In genomic region chr9:112166176-112167140, GRCh38 we compare ENCODE assay signal across 10 cellular contexts. TPM values are rescaled to one million over a fixed set of nuclear protein-coding genes. Genes with fewer than 3 reads are reported as not detected.
DNase-seq lines count a peak whose midpoint lies in the region; ATAC-seq, FAIRE-seq and TF ChIP-seq lines count a peak whose summit lies in the region.
"Had no signal": no experiment of that assay in that cellular context is flagged by ENCODE, and none has a peak within 500 bp of the region (broad histone marks: within the 10 kb centered on the region; RNA-seq: fewer than 3 reads in every experiment).

No MANE protein-coding gene starts in this region.

- no peak for DNase-seq in activated naive CD4-positive, alpha-beta T cell treated with anti-CD3 and anti-CD28 coated beads, Interleukin-2, amount 10 ng/mL, durations not matched to agents 7 days and 5 days
- DNase-seq in activated naive CD4-positive, alpha-beta T cell treated with anti-CD3 and anti-CD28 coated beads for 36 hours, result no peak
- DNase-seq in bronchial epithelial cell (ENCODE audit: low read depth) (peak; percentile 84), kidney glomerular epithelial cell (lab: John Stamatoyannopoulos, UW) (peak; percentile 68), CD1c-positive myeloid dendritic cell (ENCODE audit: extremely low spot score) (no peak), SK-N-DZ (ENCODE audit: low spot score) (no peak)

- no peaks in the 10 kb centered on the region for H3K27me3 ChIP-seq in bronchial epithelial cell (ENCODE audit: control insufficient read depth, insufficient read depth, low read length)
- H3K27me3 ChIP-seq: BLaER1 had no signal

- FAIRE-seq in bronchial epithelial cell (lab: Jason Lieb, UNC), result no peak

- ATAC-seq in GM21360 (IDR thresholded peaks at IDR 0.05; ENCODE audit: unreplicated experiment) (no peak), HG03439 (IDR thresholded peaks at IDR 0.05; ENCODE audit: unreplicated experiment) (no peak)

- no peaks in the 10 kb centered on the region for H3K27me3 Mint-ChIP-seq in activated naive CD4-positive, alpha-beta T cell treated with anti-CD3 and anti-CD28 coated beads, Interleukin-2, amount 10 ng/mL, durations not matched to agents 7 days and 5 days
- no peaks in the 10 kb centered on the region for H3K27me3 Mint-ChIP-seq in activated naive CD4-positive, alpha-beta T cell treated with anti-CD3 and anti-CD28 coated beads for 36 hours (ENCODE audit: low read depth)

- peaks cover 15% of the 10 kb centered on the region for H3K36me3 Mint-ChIP-seq in activated naive CD4-positive, alpha-beta T cell treated with anti-CD3 and anti-CD28 coated beads, Interleukin-2, amount 10 ng/mL, durations not matched to agents 7 days and 5 days
- no peaks in the 10 kb centered on the region for H3K36me3 Mint-ChIP-seq in activated naive CD4-positive, alpha-beta T cell treated with anti-CD3 and anti-CD28 coated beads for 36 hours (ENCODE audit: low read depth)
- H3K36me3 Mint-ChIP-seq: mesothelial cell of epicardium had no signal

- no peaks in the 10 kb centered on the region for H3K9me3 Mint-ChIP-seq in activated naive CD4-positive, alpha-beta T cell treated with anti-CD3 and anti-CD28 coated beads, Interleukin-2, amount 10 ng/mL, durations not matched to agents 7 days and 5 days
- no peaks in the 10 kb centered on the region for H3K9me3 Mint-ChIP-seq in activated naive CD4-positive, alpha-beta T cell treated with anti-CD3 and anti-CD28 coated beads for 36 hours
- H3K9me3 Mint-ChIP-seq: mesothelial cell of epicardium had no signal

- H3K4me1 Mint-ChIP-seq in activated naive CD4-positive, alpha-beta T cell treated with anti-CD3 and anti-CD28 coated beads, Interleukin-2, amount 10 ng/mL, durations not matched to agents 7 days and 5 days, result peaks cover 52% of the 10 kb centered on the region
- H3K4me1 Mint-ChIP-seq in activated naive CD4-positive, alpha-beta T cell treated with anti-CD3 and anti-CD28 coated beads for 36 hours (ENCODE audit: low read depth), result peaks cover 22% of the 10 kb centered on the region

- peak overlapping the region; percentile 33 for H3K27ac Mint-ChIP-seq in activated naive CD4-positive, alpha-beta T cell treated with anti-CD3 and anti-CD28 coated beads, Interleukin-2, amount 10 ng/mL, durations not matched to agents 7 days and 5 days
- no peak overlapping the region for H3K27ac Mint-ChIP-seq in activated naive CD4-positive, alpha-beta T cell treated with anti-CD3 and anti-CD28 coated beads for 36 hours
- H3K27ac Mint-ChIP-seq: mesothelial cell of epicardium had no signal

- TF ChIP-seq CTCF in bronchial epithelial cell (IDR thresholded peaks at IDR 0.05; ENCODE audit: insufficient read depth, low read length, severe bottlenecking), result peak; percentile 49

- no peaks in the 10 kb centered on the region for H3K36me3 ChIP-seq in bronchial epithelial cell (ENCODE audit: control insufficient read depth, insufficient read depth, low read length)
- H3K36me3 ChIP-seq: BLaER1 had no signal

- intact Hi-C loops in activated naive CD4-positive, alpha-beta T cell treated with anti-CD3 and anti-CD28 coated beads for 36 hours (cut with micrococcal nuclease), result no loop called here

- H3K4me3 Mint-ChIP-seq in activated naive CD4-positive, alpha-beta T cell treated with anti-CD3 and anti-CD28 coated beads, Interleukin-2, amount 10 ng/mL, durations not matched to agents 7 days and 5 days, result no peak overlapping the region
- H3K4me3 Mint-ChIP-seq in activated naive CD4-positive, alpha-beta T cell treated with anti-CD3 and anti-CD28 coated beads for 36 hours, result no peak overlapping the region
- H3K4me3 Mint-ChIP-seq: mesothelial cell of epicardium had no signal

- H3K4me3 ChIP-seq in bronchial epithelial cell (ENCODE audit: low read depth, low read length), result no peak overlapping the region
- H3K4me3 ChIP-seq: BLaER1 had no signal

- CTCF ChIA-PET in activated naive CD4-positive, alpha-beta T cell treated with anti-CD3 and anti-CD28 coated beads, Interleukin-2, amount 10 ng/mL, durations not matched to agents 7 days and 5 days (lab: Charles Lee), result no interaction called here
- CTCF ChIA-PET in activated naive CD4-positive, alpha-beta T cell treated with anti-CD3 and anti-CD28 coated beads for 36 hours (lab: Charles Lee), result interaction anchor here (0.6 kb wide), 2 partner anchors 105 to 396 kb away, joined by 3 to 4 read pairs; no protein-coding TSS in a partner anchor

RNA-seq across cellular contexts. Expression of gene SUSD1, which starts 8.6 kb away (rescaled TPM):
- total RNA-seq in activated naive CD4-positive, alpha-beta T cell treated with anti-CD3 and anti-CD28 coated beads for 36 hours, result 1 to 10 TPM; 1.6 to 2.7 TPM
- total RNA-seq in bronchial epithelial cell, result 6.9 and 9.0 TPM in 2 replicates
- polyA plus RNA-seq in SK-N-DZ (2014; cell fraction: cytosol; rRNA removed), result 7.4 and 8.5 TPM in 2 replicates
- 5.0 and 7.6 TPM in 2 replicates for polyA plus RNA-seq in SK-N-DZ (2014; cell fraction: nucleus; rRNA removed)

Comparison
In these comparisons a context has a peak if more than half of its experiments do, and no peak if none do; other contexts are left out.
1. DNase-seq: peak in bronchial epithelial cell (single experiment) and kidney glomerular epithelial cell (single experiment); none in activated naive CD4-positive, alpha-beta T cell treated with anti-CD3 and anti-CD28 coated beads, Interleukin-2, amount 10 ng/mL, durations not matched to agents 7 days and 5 days (single experiment), activated naive CD4-positive, alpha-beta T cell treated with anti-CD3 and anti-CD28 coated beads for 36 hours (single experiment), CD1c-positive myeloid dendritic cell (single experiment) and SK-N-DZ (single experiment).